In genomic region chr6:87154641-87155271, GRCh38 we compare ENCODE assay signal across 9 cellular contexts. TPM values are rescaled to one million over a fixed set of nuclear protein-coding genes. Genes with fewer than 3 reads are reported as not detected.
DNase-seq lines count a peak whose midpoint lies in the region; ATAC-seq, FAIRE-seq and TF ChIP-seq lines count a peak whose summit lies in the region.
"Had no signal": no experiment of that assay in that cellular context is flagged by ENCODE, and none has a peak within 500 bp of the region (broad histone marks: within the 10 kb centered on the region; RNA-seq: fewer than 3 reads in every experiment).

No MANE protein-coding gene starts in this region.

- H3K9ac ChIP-seq in endothelial cell of umbilical vein (replicated peaks; ENCODE audit: extremely low read depth, insufficient read depth, low read length) = peak overlapping the region; percentile 97

- peak overlapping the region; percentile 100 for H3K4me2 ChIP-seq in endothelial cell of umbilical vein (ENCODE audit: insufficient read depth, low read length)

- CTCF ChIA-PET in endothelial cell of umbilical vein (lab: Charles Lee) = interaction anchor here (1.0 to 1.3 kb wide), 2 partner anchors 9 to 14 kb away, joined by 3 read pairs; no protein-coding TSS in a partner anchor

- dilution Hi-C loops in endothelial cell of umbilical vein (cut with MboI; ENCODE audit: extremely low pct_ligation_motif_present, low sequenced_read_pairs) = no loop called here

- H2AFZ ChIP-seq in endothelial cell of umbilical vein (ENCODE audit: low read depth, low read length) = peak overlapping the region; percentile 99

- H3K79me2 ChIP-seq in endothelial cell of umbilical vein (ENCODE audit: control insufficient read depth, insufficient read depth, low read length) = peaks cover 47% of the 10 kb centered on the region

- no peaks in the 10 kb centered on the region for H3K36me3 ChIP-seq in CD4-positive, CD25-positive, alpha-beta regulatory T cell (ENCODE audit: control insufficient read depth, insufficient read depth, low read length)
- H3K36me3 ChIP-seq in endothelial cell of umbilical vein (ENCODE audit: control insufficient read depth in 2 of 2, extremely low read depth in 1 of 2, insufficient read depth in 2 of 2, low read length in 2 of 2) = no peaks in the 10 kb centered on the region
- H3K36me3 ChIP-seq in muscle layer of duodenum (ENCODE audit: control insufficient read depth in 1 of 2, insufficient read depth in 2 of 2, low read length in 2 of 2) = peaks cover 0 to 3% of the 10 kb centered on the region in 2 donors

- H3K4me1 ChIP-seq in CD4-positive, CD25-positive, alpha-beta regulatory T cell (ENCODE audit: control insufficient read depth, insufficient read depth, low read length, poor library complexity, severe bottlenecking) = peaks cover 72% of the 10 kb centered on the region
- H3K4me1 ChIP-seq in endothelial cell of umbilical vein (ENCODE audit: control insufficient read depth, extremely low read depth, insufficient read depth, low read length) = peaks cover 35% of the 10 kb centered on the region
- H3K4me1 ChIP-seq in muscle layer of duodenum (ENCODE audit: control insufficient read depth in 1 of 2, insufficient read depth in 2 of 2, low read length in 2 of 2) = peaks cover 8 to 30% of the 10 kb centered on the region in 2 donors

- H3K4me3 ChIP-seq in CD4-positive, CD25-positive, alpha-beta regulatory T cell (ENCODE audit: low read depth, low read length) = peak overlapping the region; percentile 87
- H3K4me3 ChIP-seq in endothelial cell of umbilical vein (replicated peaks in 1 of 3; ENCODE audit: insufficient read depth in 1 of 3, low read depth in 1 of 3, low read length in 3 of 3) = peak overlapping the region; percentile 60 to 91 (median 89)
- H3K4me3 ChIP-seq in muscle layer of duodenum (ENCODE audit: low read depth in 1 of 2, low read length in 2 of 2) = peak overlapping the region; percentile 81 to 96

- intact Hi-C loops in endothelial cell of umbilical vein (cut with micrococcal nuclease) = loop anchor here (1.0 to 10.0 kb wide), 6 partner anchors 168 to 1930 kb away; partner anchors contain the start of genes CFAP206, PNRC1, RARS2 and SMIM8

- ATAC-seq in CD4-positive, CD25-positive, alpha-beta regulatory T cell (ENCODE audit: low read depth in 2 of 2) = peak; percentile 52 to 62
- ATAC-seq in GM18907 (IDR thresholded peaks at IDR 0.05; ENCODE audit: unreplicated experiment) = peak; percentile 75
- ATAC-seq in HG03095 (IDR thresholded peaks at IDR 0.05; ENCODE audit: unreplicated experiment) = peak; percentile 65

- peak overlapping the region; percentile 94 to 98 (median 98) for H3K27ac Mint-ChIP-seq in CD4-positive, CD25-positive, alpha-beta regulatory T cell

- peak in 2 of 3 donors; percentile 79 to 90 for DNase-seq in CD4-positive, CD25-positive, alpha-beta regulatory T cell
- DNase-seq in NCI-H2227 (lab: John Stamatoyannopoulos, UW; ENCODE audit: unreplicated experiment) = peak; percentile 83
- DNase-seq in activated CD4-positive, CD25-positive, alpha-beta regulatory T cell treated with anti-CD3 and anti-CD28 coated beads, Interleukin-2, amount 50 U/mL, for 16 hours (ENCODE audit: low read depth, low spot score) = peak; percentile 54
- DNase-seq in endothelial cell of umbilical vein (ENCODE audit: low read depth, low spot score) = no peak
- DNase-seq in cerebellar nuclear complex (lab: John Stamatoyannopoulos, UW) = no peak

- H3K27ac ChIP-seq in CD4-positive, CD25-positive, alpha-beta regulatory T cell (ENCODE audit: insufficient read depth, low read length, poor library complexity, severe bottlenecking) = peak overlapping the region; percentile 99
- peak overlapping the region; percentile 96 for H3K27ac ChIP-seq in endothelial cell of umbilical vein (ENCODE audit: insufficient read depth, low read depth, low read length)
- peak overlapping the region; percentile 91 for H3K27ac ChIP-seq in muscle layer of duodenum (ENCODE audit: low read length)

- no peaks in the 10 kb centered on the region for H3K9me1 ChIP-seq in endothelial cell of umbilical vein (replicated peaks; ENCODE audit: control insufficient read depth, extremely low read depth, insufficient read depth, low read length)

- H3K27me3 Mint-ChIP-seq in CD4-positive, CD25-positive, alpha-beta regulatory T cell = no peaks in the 10 kb centered on the region

- H3K9me3 ChIP-seq in CD4-positive, CD25-positive, alpha-beta regulatory T cell (ENCODE audit: control insufficient read depth in 2 of 2, low read length in 2 of 2) = no peaks in the 10 kb centered on the region
- no peaks in the 10 kb centered on the region for H3K9me3 ChIP-seq in endothelial cell of umbilical vein (replicated peaks; ENCODE audit: control insufficient read depth, insufficient read depth, low read length)
- H3K9me3 ChIP-seq in muscle layer of duodenum (ENCODE audit: control insufficient read depth in 1 of 2, low read length in 2 of 2) = no peaks in the 10 kb centered on the region

- no peak for TF ChIP-seq POLR2A in endothelial cell of umbilical vein (IDR thresholded peaks at IDR 0.05; ENCODE audit: low read depth, low read length)

- H4K20me1 ChIP-seq in endothelial cell of umbilical vein (replicated peaks; ENCODE audit: control insufficient read depth, extremely low read depth, insufficient read depth, low read length) = peaks cover 2% of the 10 kb centered on the region

- BruUV-seq in endothelial cell of umbilical vein (replicated peaks; lab: Mats Ljungman, UMichigan) = TSS peak; percentile 78

- H3K36me3 Mint-ChIP-seq in CD4-positive, CD25-positive, alpha-beta regulatory T cell = peaks cover 3% of the 10 kb centered on the region

- POLR2A ChIA-PET in endothelial cell of umbilical vein (lab: Charles Lee) = no interaction called here

- peaks cover 0 to 4% (median 0%) of the 10 kb centered on the region in 7 donors for H3K9me3 Mint-ChIP-seq in CD4-positive, CD25-positive, alpha-beta regulatory T cell

- TF ChIP-seq CTCF in endothelial cell of umbilical vein (IDR thresholded peaks at IDR 0.05; ENCODE audit: extremely low read depth in 1 of 2, insufficient read depth in 1 of 2, low read depth in 1 of 2, low read length in 2 of 2) = no peak

- H3K27me3 ChIP-seq in CD4-positive, CD25-positive, alpha-beta regulatory T cell (ENCODE audit: control insufficient read depth, insufficient read depth, low read length) = no peaks in the 10 kb centered on the region
- H3K27me3 ChIP-seq in endothelial cell of umbilical vein (ENCODE audit: control insufficient read depth in 2 of 2, insufficient read depth in 2 of 2, low read length in 2 of 2) (no peaks in the 10 kb centered on the region), muscle layer of duodenum (ENCODE audit: low read depth, low read length) (no peaks in the 10 kb centered on the region)

- H3K4me3 Mint-ChIP-seq in CD4-positive, CD25-positive, alpha-beta regulatory T cell = peak overlapping the region; percentile 92 to 99 (median 96)

- FAIRE-seq in endothelial cell of umbilical vein (lab: Jason Lieb, UNC) = no peak

- H3K4me1 Mint-ChIP-seq in CD4-positive, CD25-positive, alpha-beta regulatory T cell = peaks cover 27 to 63% (median 37%) of the 10 kb centered on the region in 4 donors

TF ChIP-seq in endothelial cell of umbilical vein, 7 proteins besides CTCF, POLR2A, EP300 and RAD21:
- TF ChIP-seq, protein P1, sequence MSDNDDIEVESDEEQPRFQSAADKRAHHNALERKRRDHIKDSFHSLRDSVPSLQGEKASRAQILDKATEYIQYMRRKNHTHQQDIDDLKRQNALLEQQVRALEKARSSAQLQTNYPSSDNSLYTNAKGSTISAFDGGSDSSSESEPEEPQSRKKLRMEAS (IDR thresholded peaks at IDR 0.05; ENCODE audit: insufficient read depth, insufficient read length) = no peak
- TF ChIP-seq JUN (IDR thresholded peaks at IDR 0.05; ENCODE audit: borderline replicate concordance, insufficient read depth, insufficient read length, low read depth) (no peak), POLR2AphosphoS5 (IDR thresholded peaks at IDR 0.05; ENCODE audit: insufficient read depth, low read depth, low read length) (no peak), MYC (IDR thresholded peaks at IDR 0.05; ENCODE audit: low read depth, low read length) (no peak), GATA2 (IDR thresholded peaks at IDR 0.05; ENCODE audit: insufficient read depth, insufficient read length, low read depth, low read length) (no peak), FOS (IDR thresholded peaks at IDR 0.05; ENCODE audit: borderline replicate concordance, insufficient read depth, low read length) (no peak), EZH2 (IDR thresholded peaks at IDR 0.05; ENCODE audit: borderline replicate concordance, low read depth, low read length, severe bottlenecking) (no peak)

RNA-seq across cellular contexts. Expression of gene ZNF292, which starts 0.6 kb away (rescaled TPM):
- 119 TPM for total RNA-seq in CD4-positive, CD25-positive, alpha-beta regulatory T cell
- 10 to 100 TPM; 25.6 to 44.1 (median 29.4) TPM for polyA plus RNA-seq in CD4-positive, CD25-positive, alpha-beta regulatory T cell
- total RNA-seq in endothelial cell of umbilical vein = 23.8 and 24.9 TPM in 2 replicates
- polyA plus RNA-seq in endothelial cell of umbilical vein = 3.2 and 3.5 TPM in 2 replicates
- polyA plus RNA-seq in endothelial cell of umbilical vein (2011; cell fraction: cytosol; rRNA removed) = 2.6 and 3.0 TPM in 2 replicates
- polyA plus RNA-seq in endothelial cell of umbilical vein (2011; cell fraction: nucleus; rRNA removed) = 32.3 and 42.4 TPM in 2 replicates
- polyA plus RNA-seq in endothelial cell of umbilical vein (2012) = 5.5 and 6.7 TPM in 2 replicates
- polyA minus RNA-seq in endothelial cell of umbilical vein = 35.7 and 38.7 TPM in 2 replicates
- 8.1 TPM for polyA minus RNA-seq in endothelial cell of umbilical vein (2011; cell fraction: cytosol; rRNA and poly(A)+ RNA removed)
- polyA minus RNA-seq in endothelial cell of umbilical vein (2011; cell fraction: nucleus; rRNA and poly(A)+ RNA removed) = 110 and 139 TPM in 2 replicates

RNA-seq across cellular contexts. Expression of gene CGA, which starts 59.9 kb away (rescaled TPM):
- 0.62 TPM for total RNA-seq in CD4-positive, CD25-positive, alpha-beta regulatory T cell
- not detected for polyA plus RNA-seq in CD4-positive, CD25-positive, alpha-beta regulatory T cell
- not detected in 2 replicates for total RNA-seq in endothelial cell of umbilical vein
- 0.10 TPM in 1 of 2 replicates, not detected in the other for polyA plus RNA-seq in endothelial cell of umbilical vein
- polyA plus RNA-seq in endothelial cell of umbilical vein (2011; cell fraction: cytosol; rRNA removed) = 0.25 and 0.32 TPM in 2 replicates
- 0.50 and 0.66 TPM in 2 replicates for polyA plus RNA-seq in endothelial cell of umbilical vein (2011; cell fraction: nucleus; rRNA removed)
- polyA plus RNA-seq in endothelial cell of umbilical vein (2012) = not detected in 2 replicates
- not detected in 2 replicates for polyA minus RNA-seq in endothelial cell of umbilical vein
- 60.7 TPM for polyA minus RNA-seq in endothelial cell of umbilical vein (2011; cell fraction: cytosol; rRNA and poly(A)+ RNA removed)
- 3.2 and 4.5 TPM in 2 replicates for polyA minus RNA-seq in endothelial cell of umbilical vein (2011; cell fraction: nucleus; rRNA and poly(A)+ RNA removed)
- total RNA-seq: dermis microvascular lymphatic vessel endothelial cell had no signal

Comparison
In these comparisons a context has a peak if more than half of its experiments do, and no peak if none do; other contexts are left out.
1. DNase-seq: peak in CD4-positive, CD25-positive, alpha-beta regulatory T cell (2 of 3), NCI-H2227 (single experiment) and activated CD4-positive, CD25-positive, alpha-beta regulatory T cell treated with anti-CD3 and anti-CD28 coated beads, Interleukin-2, amount 50 U/mL, for 16 hours (single experiment); none in endothelial cell of umbilical vein (single experiment) and cerebellar nuclear complex (0 of 2).
2. Peak in every context shown above with its lines, with median percentiles within 50 percentile points of each other: ATAC-seq, H3K27ac ChIP-seq and H3K4me3 ChIP-seq.